In genomic region chr2:86237172-86237571, GRCh38 we compare ENCODE assay signal across 22 cellular contexts. TPM values are rescaled to one million over a fixed set of nuclear protein-coding genes. Genes with fewer than 3 reads are reported as not detected.
A peak's percentile ranks its signal among the peaks of the same experiment; 100 is the strongest.
DNase-seq lines count a peak whose midpoint lies in the region; ATAC-seq, FAIRE-seq and TF ChIP-seq lines count a peak whose summit lies in the region.
"Had no signal": no experiment of that assay in that cellular context is flagged by ENCODE, and none has a peak within 500 bp of the region (broad histone marks: within the 10 kb centered on the region; RNA-seq: fewer than 3 reads in every experiment).

No MANE protein-coding gene starts in this region.

- TF ChIP-seq POLR2A in GM12892 (IDR thresholded peaks at IDR 0.05; ENCODE audit: low read depth, low read length) = no peak

- H3K9me3 Mint-ChIP-seq in memory B cell = peaks cover 2% of the 10 kb centered on the region
- no peaks in the 10 kb centered on the region for H3K9me3 Mint-ChIP-seq in activated CD8-positive, alpha-beta memory T cell treated with anti-CD3 and anti-CD28 coated beads, Interleukin-2, amount 10 ng/mL, durations not matched to agents 7 days and 5 days (ENCODE audit: low read depth)

- DNase-seq in GM12892 (ENCODE audit: insufficient read length) = no peak
- no peak for DNase-seq in memory B cell (ENCODE audit: low spot score in 2 of 2)
- DNase-seq in DMS114 treated with DMSO at 0.1 percent for 48 hours (lab: John Stamatoyannopoulos, UW; ENCODE audit: unreplicated experiment) = no peak
- no peak for DNase-seq in hypothalamus (lab: John Stamatoyannopoulos, UW)
- no peak for DNase-seq in activated CD8-positive, alpha-beta memory T cell treated with anti-CD3 and anti-CD28 coated beads, Interleukin-2, amount 10 ng/mL, durations not matched to agents 7 days and 5 days
- DNase-seq: BE2C, DMS79, H7, KG1, NCI-H1092, NCI-H1436 treated with DMSO at 0.1 percent for 48 hours, NCI-H2029 treated with DMSO at 0.1 percent for 48 hours, NCI-H2171, NCI-H345, NCI-H524, NCI-H774, T-helper 1 cell had no signal

- H3K36me3 Mint-ChIP-seq in memory B cell = no peaks in the 10 kb centered on the region
- peaks cover 2% of the 10 kb centered on the region for H3K36me3 Mint-ChIP-seq in activated CD8-positive, alpha-beta memory T cell treated with anti-CD3 and anti-CD28 coated beads, Interleukin-2, amount 10 ng/mL, durations not matched to agents 7 days and 5 days

- peaks cover 2% of the 10 kb centered on the region for H3K27me3 Mint-ChIP-seq in memory B cell
- peaks cover 15% of the 10 kb centered on the region for H3K27me3 Mint-ChIP-seq in activated CD8-positive, alpha-beta memory T cell treated with anti-CD3 and anti-CD28 coated beads, Interleukin-2, amount 10 ng/mL, durations not matched to agents 7 days and 5 days

- peaks cover 26% of the 10 kb centered on the region for H3K4me1 Mint-ChIP-seq in memory B cell
- peaks cover 20% of the 10 kb centered on the region for H3K4me1 Mint-ChIP-seq in activated CD8-positive, alpha-beta memory T cell treated with anti-CD3 and anti-CD28 coated beads, Interleukin-2, amount 10 ng/mL, durations not matched to agents 7 days and 5 days

- peak overlapping the region; percentile 56 for H3K27ac Mint-ChIP-seq in memory B cell
- H3K27ac Mint-ChIP-seq in activated CD8-positive, alpha-beta memory T cell treated with anti-CD3 and anti-CD28 coated beads, Interleukin-2, amount 10 ng/mL, durations not matched to agents 7 days and 5 days = no peak overlapping the region

- ATAC-seq in GM21390 (IDR thresholded peaks at IDR 0.05; ENCODE audit: unreplicated experiment) (peak; percentile 69), HG03432 (IDR thresholded peaks at IDR 0.05; ENCODE audit: unreplicated experiment) (peak; percentile 38), memory B cell (ENCODE audit: low read depth) (no peak), HG03520 (IDR thresholded peaks at IDR 0.05; ENCODE audit: unreplicated experiment) (no peak)
- ATAC-seq in activated CD8-positive, alpha-beta memory T cell treated with anti-CD3 and anti-CD28 coated beads, Interleukin-2, amount 10 ng/mL, durations not matched to agents 7 days and 5 days = no peak
- ATAC-seq: A549 had no signal

- CTCF ChIA-PET in activated CD8-positive, alpha-beta memory T cell treated with anti-CD3 and anti-CD28 coated beads, Interleukin-2, amount 10 ng/mL, durations not matched to agents 7 days and 5 days (lab: Charles Lee) = interaction anchor here (0.8 to 1.7 kb wide), 2 partner anchors 9 to 16 kb away, joined by 3 to 6 read pairs; no protein-coding TSS in a partner anchor

- no peak overlapping the region for H3K4me3 Mint-ChIP-seq in memory B cell
- no peak overlapping the region for H3K4me3 Mint-ChIP-seq in activated CD8-positive, alpha-beta memory T cell treated with anti-CD3 and anti-CD28 coated beads, Interleukin-2, amount 10 ng/mL, durations not matched to agents 7 days and 5 days

- peak; percentile 73 for FAIRE-seq in GM12892 (lab: Jason Lieb, UNC)
- FAIRE-seq: A549, RCC 7860 had no signal

RNA-seq across cellular contexts. Expression of gene MRPL35, which starts 37.9 kb away (rescaled TPM):
- 86.3 TPM for polyA plus RNA-seq in GM12892 (2012; ENCODE audit: missing spikeins)
- 10 to 100 TPM; 46.3 to 66.3 TPM for total RNA-seq in activated CD8-positive, alpha-beta memory T cell treated with anti-CD3 and anti-CD28 coated beads, Interleukin-2, amount 10 ng/mL, durations not matched to agents 7 days and 5 days

RNA-seq across cellular contexts. Expression of gene IMMT, which starts 41.9 kb away (rescaled TPM):
- 88.2 TPM for polyA plus RNA-seq in GM12892 (2012; ENCODE audit: missing spikeins)
- 100 to 1,000 TPM; 130 to 162 TPM for total RNA-seq in activated CD8-positive, alpha-beta memory T cell treated with anti-CD3 and anti-CD28 coated beads, Interleukin-2, amount 10 ng/mL, durations not matched to agents 7 days and 5 days

Comparison
In these comparisons a context has a peak if more than half of its experiments do, and no peak if none do; other contexts are left out.
1. ATAC-seq: peak in GM21390 (single experiment) and HG03432 (single experiment); none in memory B cell (single experiment), HG03520 (single experiment) and activated CD8-positive, alpha-beta memory T cell treated with anti-CD3 and anti-CD28 coated beads, Interleukin-2, amount 10 ng/mL, durations not matched to agents 7 days and 5 days (single experiment).